In the genomic region with DNA sequence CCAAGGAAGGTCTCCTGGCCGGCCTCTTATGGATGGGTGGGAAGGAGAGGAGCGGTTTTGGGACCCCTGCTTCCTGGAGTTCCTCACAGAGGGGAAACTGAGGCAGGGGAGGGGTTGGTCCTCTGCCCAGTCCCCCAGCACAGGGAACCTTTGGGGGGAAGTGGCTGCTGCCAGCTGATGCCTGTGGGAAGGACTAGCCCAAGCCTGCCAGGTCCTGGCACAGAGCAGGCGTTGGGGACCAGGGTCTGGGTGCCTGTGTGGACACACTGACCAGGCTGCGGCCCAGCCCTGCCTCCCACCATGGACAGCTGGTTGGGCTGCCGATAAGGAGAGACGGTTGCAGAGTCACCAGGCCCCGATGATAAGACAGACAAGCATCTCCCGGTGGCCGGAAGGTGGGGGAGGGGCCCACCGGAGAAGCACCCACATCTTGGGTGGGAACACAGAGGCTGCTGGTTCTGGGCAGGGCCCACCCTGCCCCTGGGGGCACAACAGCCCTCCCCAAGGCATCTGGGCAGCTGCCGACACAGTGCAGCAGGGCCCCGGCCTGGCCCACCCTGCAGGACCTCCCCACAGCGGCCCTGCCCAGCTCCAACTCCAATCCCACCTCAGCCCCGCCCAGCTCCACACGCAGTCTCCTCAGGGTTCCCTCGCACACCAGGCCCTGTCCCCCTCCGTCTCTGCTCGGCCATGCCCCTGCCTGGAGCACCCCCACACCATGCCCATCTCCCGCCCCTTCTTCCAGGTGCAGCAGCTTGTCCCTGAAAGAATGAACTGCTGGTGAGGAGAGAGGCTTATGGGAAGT, we compare ENCODE assay signal across 1 cellular context.
TF ChIP-seq lines count a peak whose summit lies in the region.

No MANE protein-coding gene starts in this region.

TF ChIP-seq in K562, 482 proteins besides CTCF, POLR2A, EP300 and RAD21 (continued from another document and continues in another):
- TF ChIP-seq, protein P1, sequence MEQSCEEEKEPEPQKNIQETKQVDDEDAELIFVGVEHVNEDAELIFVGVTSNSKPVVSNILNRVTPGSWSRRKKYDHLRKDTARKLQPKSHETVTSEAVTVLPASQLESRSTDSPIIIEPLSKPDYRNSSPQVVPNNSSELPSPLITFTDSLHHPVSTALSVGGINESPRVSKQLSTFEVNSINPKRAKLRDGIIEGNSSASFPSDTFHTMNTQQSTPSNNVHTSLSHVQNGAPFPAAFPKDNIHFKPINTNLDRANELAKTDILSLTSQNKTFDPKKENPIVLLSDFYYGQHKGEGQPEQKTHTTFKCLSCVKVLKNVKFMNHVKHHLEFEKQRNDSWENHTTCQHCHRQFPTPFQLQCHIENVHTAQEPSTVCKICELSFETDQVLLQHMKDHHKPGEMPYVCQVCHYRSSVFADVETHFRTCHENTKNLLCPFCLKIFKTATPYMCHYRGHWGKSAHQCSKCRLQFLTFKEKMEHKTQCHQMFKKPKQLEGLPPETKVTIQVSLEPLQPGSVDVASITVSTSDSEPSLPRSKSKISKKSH (CRISPR knock-in tag; IDR thresholded peaks at IDR 0.05) = no peak
- TF ChIP-seq GATAD2A (IDR thresholded peaks at IDR 0.05) (peak; percentile 92), ZEB2 (IDR thresholded peaks at IDR 0.05) (peak; percentile 59), ETV5 (CRISPR knock-in tag; IDR thresholded peaks at IDR 0.05; ENCODE audit: low read depth) (peak; percentile 98), ZNF75A (CRISPR knock-in tag; IDR thresholded peaks at IDR 0.05) (no peak), PRMT5 (CRISPR knock-in tag; IDR thresholded peaks at IDR 0.05) (no peak), ARHGAP35 (IDR thresholded peaks at IDR 0.05; ENCODE audit: partially characterized antibody) (no peak), ETS2 (tag; IDR thresholded peaks at IDR 0.05; ENCODE audit: borderline replicate concordance, poor library complexity, severe bottlenecking) (peak; percentile 70), KAT2B (IDR thresholded peaks at IDR 0.05; ENCODE audit: low read depth, low read length) (no peak), HMG20B (CRISPR knock-in tag; IDR thresholded peaks at IDR 0.05) (no peak), RFX7 (CRISPR knock-in tag; IDR thresholded peaks at IDR 0.05) (0 out of 2 replicates have a peak, but pooled peaks have one; percentile 24), FOS (IDR thresholded peaks at IDR 0.05; ENCODE audit: extremely low read depth, insufficient read length) (no peak), L3MBTL2 (IDR thresholded peaks at IDR 0.05) (0 out of 2 replicates have a peak, but pooled peaks have one; percentile 16), ZFP36 (IDR thresholded peaks at IDR 0.05; ENCODE audit: low read depth, low read length, partially characterized antibody) (no peak), ETV1 (tag; conservative IDR thresholded peaks at IDR 0.05; ENCODE audit: low read depth) (peak; percentile 100), HOXB6 (CRISPR knock-in tag; IDR thresholded peaks at IDR 0.05; ENCODE audit: borderline replicate concordance) (no peak), ZNF282 (CRISPR knock-in tag; IDR thresholded peaks at IDR 0.05) (no peak), CBFA2T2 (conservative IDR thresholded peaks at IDR 0.05) (peak; percentile 89), ZNF707 (CRISPR knock-in tag; conservative IDR thresholded peaks at IDR 0.05) (no peak), ZNF764 (CRISPR knock-in tag; IDR thresholded peaks at IDR 0.05; ENCODE audit: low read depth) (0 out of 2 replicates have a peak, but pooled peaks have one; percentile 16), SMAD2 (IDR thresholded peaks at IDR 0.05; ENCODE audit: low read depth, low read length) (no peak), MCM2 (IDR thresholded peaks at IDR 0.05; ENCODE audit: low read depth) (no peak), HDAC8 (tag; IDR thresholded peaks at IDR 0.05) (peak; percentile 72), MYBL2 (IDR thresholded peaks at IDR 0.05; ENCODE audit: low read depth) (no peak), MYBL2 (CRISPR knock-in tag; IDR thresholded peaks at IDR 0.05; ENCODE audit: borderline replicate concordance) (no peak), ETV6 (IDR thresholded peaks at IDR 0.05; ENCODE audit: borderline replicate concordance in 1 of 2, low read depth in 2 of 2, low read length in 1 of 2) (peak; percentile 44 to 82; a peak in 2 of 4 replicates), ETV6 (CRISPR knock-in tag; IDR thresholded peaks at IDR 0.05; ENCODE audit: borderline replicate concordance) (no peak), KLF13 (tag; IDR thresholded peaks at IDR 0.05; ENCODE audit: borderline replicate concordance, low read depth) (peak; percentile 35), ZBTB17 (CRISPR knock-in tag; IDR thresholded peaks at IDR 0.05) (peak; percentile 80), POU5F1 (IDR thresholded peaks at IDR 0.05; ENCODE audit: borderline replicate concordance, low read depth, low read length, partially characterized antibody) (no peak), POLR2AphosphoS2 (IDR thresholded peaks at IDR 0.05; ENCODE audit: low read length) (0 out of 2 replicates have a peak, but pooled peaks have one; percentile 10), HIVEP1 (CRISPR knock-in tag; IDR thresholded peaks at IDR 0.05) (no peak), BRD4 (IDR thresholded peaks at IDR 0.05) (no peak; the same call in none of the 2 replicates), ZKSCAN1 (IDR thresholded peaks at IDR 0.05; ENCODE audit: low read depth, low read length) (no peak), NCOA4 (IDR thresholded peaks at IDR 0.05; ENCODE audit: partially characterized antibody) (no peak), CCAR2 (IDR thresholded peaks at IDR 0.05; ENCODE audit: low read depth, low read length) (no peak), XRCC5 (IDR thresholded peaks at IDR 0.05; ENCODE audit: low read depth, low read length) (peak; percentile 73; the same call in 1 of the 2 replicates)
- TF ChIP-seq, protein P2, sequence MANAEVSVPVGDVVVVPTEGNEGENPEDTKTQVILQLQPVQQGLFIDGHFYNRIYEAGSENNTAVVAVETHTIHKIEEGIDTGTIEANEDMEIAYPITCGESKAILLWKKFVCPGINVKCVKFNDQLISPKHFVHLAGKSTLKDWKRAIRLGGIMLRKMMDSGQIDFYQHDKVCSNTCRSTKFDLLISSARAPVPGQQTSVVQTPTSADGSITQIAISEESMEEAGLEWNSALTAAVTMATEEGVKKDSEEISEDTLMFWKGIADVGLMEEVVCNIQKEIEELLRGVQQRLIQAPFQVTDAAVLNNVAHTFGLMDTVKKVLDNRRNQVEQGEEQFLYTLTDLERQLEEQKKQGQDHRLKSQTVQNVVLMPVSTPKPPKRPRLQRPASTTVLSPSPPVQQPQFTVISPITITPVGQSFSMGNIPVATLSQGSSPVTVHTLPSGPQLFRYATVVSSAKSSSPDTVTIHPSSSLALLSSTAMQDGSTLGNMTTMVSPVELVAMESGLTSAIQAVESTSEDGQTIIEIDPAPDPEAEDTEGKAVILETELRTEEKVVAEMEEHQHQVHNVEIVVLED (CRISPR knock-in tag; IDR thresholded peaks at IDR 0.05) = no peak
- TF ChIP-seq, protein P3, sequence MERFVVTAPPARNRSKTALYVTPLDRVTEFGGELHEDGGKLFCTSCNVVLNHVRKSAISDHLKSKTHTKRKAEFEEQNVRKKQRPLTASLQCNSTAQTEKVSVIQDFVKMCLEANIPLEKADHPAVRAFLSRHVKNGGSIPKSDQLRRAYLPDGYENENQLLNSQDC (CRISPR knock-in tag; IDR thresholded peaks at IDR 0.05) = no peak
- TF ChIP-seq, protein P4, sequence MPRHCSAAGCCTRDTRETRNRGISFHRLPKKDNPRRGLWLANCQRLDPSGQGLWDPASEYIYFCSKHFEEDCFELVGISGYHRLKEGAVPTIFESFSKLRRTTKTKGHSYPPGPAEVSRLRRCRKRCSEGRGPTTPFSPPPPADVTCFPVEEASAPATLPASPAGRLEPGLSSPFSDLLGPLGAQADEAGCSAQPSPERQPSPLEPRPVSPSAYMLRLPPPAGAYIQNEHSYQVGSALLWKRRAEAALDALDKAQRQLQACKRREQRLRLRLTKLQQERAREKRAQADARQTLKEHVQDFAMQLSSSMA (CRISPR knock-in tag; IDR thresholded peaks at IDR 0.05) = 0 out of 2 replicates have a peak, but pooled peaks have one; percentile 80
- TF ChIP-seq, protein P5, sequence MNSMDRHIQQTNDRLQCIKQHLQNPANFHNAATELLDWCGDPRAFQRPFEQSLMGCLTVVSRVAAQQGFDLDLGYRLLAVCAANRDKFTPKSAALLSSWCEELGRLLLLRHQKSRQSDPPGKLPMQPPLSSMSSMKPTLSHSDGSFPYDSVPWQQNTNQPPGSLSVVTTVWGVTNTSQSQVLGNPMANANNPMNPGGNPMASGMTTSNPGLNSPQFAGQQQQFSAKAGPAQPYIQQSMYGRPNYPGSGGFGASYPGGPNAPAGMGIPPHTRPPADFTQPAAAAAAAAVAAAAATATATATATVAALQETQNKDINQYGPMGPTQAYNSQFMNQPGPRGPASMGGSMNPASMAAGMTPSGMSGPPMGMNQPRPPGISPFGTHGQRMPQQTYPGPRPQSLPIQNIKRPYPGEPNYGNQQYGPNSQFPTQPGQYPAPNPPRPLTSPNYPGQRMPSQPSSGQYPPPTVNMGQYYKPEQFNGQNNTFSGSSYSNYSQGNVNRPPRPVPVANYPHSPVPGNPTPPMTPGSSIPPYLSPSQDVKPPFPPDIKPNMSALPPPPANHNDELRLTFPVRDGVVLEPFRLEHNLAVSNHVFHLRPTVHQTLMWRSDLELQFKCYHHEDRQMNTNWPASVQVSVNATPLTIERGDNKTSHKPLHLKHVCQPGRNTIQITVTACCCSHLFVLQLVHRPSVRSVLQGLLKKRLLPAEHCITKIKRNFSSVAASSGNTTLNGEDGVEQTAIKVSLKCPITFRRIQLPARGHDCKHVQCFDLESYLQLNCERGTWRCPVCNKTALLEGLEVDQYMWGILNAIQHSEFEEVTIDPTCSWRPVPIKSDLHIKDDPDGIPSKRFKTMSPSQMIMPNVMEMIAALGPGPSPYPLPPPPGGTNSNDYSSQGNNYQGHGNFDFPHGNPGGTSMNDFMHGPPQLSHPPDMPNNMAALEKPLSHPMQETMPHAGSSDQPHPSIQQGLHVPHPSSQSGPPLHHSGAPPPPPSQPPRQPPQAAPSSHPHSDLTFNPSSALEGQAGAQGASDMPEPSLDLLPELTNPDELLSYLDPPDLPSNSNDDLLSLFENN (IDR thresholded peaks at IDR 0.05; ENCODE audit: low read depth in 2 of 2, low read length in 2 of 2) = peak in 1 of 2 experiments; percentile 94; a peak in 2 of 4 replicates
- TF ChIP-seq, protein P6, sequence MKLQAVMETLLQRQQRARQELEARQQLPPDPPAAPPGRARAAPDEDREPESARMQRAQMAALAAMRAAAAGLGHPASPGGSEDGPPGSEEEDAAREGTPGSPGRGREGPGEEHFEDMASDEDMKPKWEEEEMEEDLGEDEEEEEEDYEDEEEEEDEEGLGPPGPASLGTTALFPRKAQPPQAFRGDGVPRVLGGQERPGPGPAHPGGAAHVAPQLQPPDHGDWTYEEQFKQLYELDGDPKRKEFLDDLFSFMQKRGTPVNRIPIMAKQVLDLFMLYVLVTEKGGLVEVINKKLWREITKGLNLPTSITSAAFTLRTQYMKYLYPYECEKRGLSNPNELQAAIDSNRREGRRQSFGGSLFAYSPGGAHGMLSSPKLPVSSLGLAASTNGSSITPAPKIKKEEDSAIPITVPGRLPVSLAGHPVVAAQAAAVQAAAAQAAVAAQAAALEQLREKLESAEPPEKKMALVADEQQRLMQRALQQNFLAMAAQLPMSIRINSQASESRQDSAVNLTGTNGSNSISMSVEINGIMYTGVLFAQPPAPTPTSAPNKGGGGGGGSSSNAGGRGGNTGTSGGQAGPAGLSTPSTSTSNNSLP (IDR thresholded peaks at IDR 0.05; ENCODE audit: borderline replicate concordance, low read depth, low read length) = no peak
- TF ChIP-seq, protein P7, sequence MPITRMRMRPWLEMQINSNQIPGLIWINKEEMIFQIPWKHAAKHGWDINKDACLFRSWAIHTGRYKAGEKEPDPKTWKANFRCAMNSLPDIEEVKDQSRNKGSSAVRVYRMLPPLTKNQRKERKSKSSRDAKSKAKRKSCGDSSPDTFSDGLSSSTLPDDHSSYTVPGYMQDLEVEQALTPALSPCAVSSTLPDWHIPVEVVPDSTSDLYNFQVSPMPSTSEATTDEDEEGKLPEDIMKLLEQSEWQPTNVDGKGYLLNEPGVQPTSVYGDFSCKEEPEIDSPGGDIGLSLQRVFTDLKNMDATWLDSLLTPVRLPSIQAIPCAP (CRISPR knock-in tag; IDR thresholded peaks at IDR 0.05; ENCODE audit: borderline replicate concordance) = no peak
- TF ChIP-seq, protein P8, sequence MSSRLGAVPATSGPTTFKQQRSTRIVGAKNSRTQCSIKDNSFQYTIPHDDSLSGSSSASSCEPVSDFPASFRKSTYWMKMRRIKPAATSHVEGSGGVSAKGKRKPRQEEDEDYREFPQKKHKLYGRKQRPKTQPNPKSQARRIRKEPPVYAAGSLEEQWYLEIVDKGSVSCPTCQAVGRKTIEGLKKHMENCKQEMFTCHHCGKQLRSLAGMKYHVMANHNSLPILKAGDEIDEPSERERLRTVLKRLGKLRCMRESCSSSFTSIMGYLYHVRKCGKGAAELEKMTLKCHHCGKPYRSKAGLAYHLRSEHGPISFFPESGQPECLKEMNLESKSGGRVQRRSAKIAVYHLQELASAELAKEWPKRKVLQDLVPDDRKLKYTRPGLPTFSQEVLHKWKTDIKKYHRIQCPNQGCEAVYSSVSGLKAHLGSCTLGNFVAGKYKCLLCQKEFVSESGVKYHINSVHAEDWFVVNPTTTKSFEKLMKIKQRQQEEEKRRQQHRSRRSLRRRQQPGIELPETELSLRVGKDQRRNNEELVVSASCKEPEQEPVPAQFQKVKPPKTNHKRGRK (tag; IDR thresholded peaks at IDR 0.05) = no peak
- TF ChIP-seq, protein P9, sequence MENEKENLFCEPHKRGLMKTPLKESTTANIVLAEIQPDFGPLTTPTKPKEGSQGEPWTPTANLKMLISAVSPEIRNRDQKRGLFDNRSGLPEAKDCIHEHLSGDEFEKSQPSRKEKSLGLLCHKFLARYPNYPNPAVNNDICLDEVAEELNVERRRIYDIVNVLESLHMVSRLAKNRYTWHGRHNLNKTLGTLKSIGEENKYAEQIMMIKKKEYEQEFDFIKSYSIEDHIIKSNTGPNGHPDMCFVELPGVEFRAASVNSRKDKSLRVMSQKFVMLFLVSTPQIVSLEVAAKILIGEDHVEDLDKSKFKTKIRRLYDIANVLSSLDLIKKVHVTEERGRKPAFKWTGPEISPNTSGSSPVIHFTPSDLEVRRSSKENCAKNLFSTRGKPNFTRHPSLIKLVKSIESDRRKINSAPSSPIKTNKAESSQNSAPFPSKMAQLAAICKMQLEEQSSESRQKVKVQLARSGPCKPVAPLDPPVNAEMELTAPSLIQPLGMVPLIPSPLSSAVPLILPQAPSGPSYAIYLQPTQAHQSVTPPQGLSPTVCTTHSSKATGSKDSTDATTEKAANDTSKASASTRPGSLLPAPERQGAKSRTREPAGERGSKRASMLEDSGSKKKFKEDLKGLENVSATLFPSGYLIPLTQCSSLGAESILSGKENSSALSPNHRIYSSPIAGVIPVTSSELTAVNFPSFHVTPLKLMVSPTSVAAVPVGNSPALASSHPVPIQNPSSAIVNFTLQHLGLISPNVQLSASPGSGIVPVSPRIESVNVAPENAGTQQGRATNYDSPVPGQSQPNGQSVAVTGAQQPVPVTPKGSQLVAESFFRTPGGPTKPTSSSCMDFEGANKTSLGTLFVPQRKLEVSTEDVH (IDR thresholded peaks at IDR 0.05; ENCODE audit: low read depth, partially characterized antibody) = no peak
